8 cellular contexts compared by ENCODE assay signal in genomic region chr17:83080641-83081560, GRCh38.
A peak's percentile ranks its signal among the peaks of the same experiment; 100 is the strongest.
DNase-seq lines count a peak whose midpoint lies in the region; ATAC-seq and TF ChIP-seq lines count a peak whose summit lies in the region.

No MANE protein-coding gene starts in this region.

- no peak for TF ChIP-seq CTCF in fibroblast of pulmonary artery (IDR thresholded peaks at IDR 0.05; ENCODE audit: low read length, missing control alignments)
- peak; percentile 19 for TF ChIP-seq CTCF in neutrophil (IDR thresholded peaks at IDR 0.05)

- H3K27me3 ChIP-seq in neutrophil = peaks cover 87% of the 10 kb centered on the region

- H3K36me3 ChIP-seq in neutrophil = peaks cover 7% of the 10 kb centered on the region

- peaks cover 27 to 30% of the 10 kb centered on the region in 2 experiments for H3K4me1 ChIP-seq in neutrophil (ENCODE audit: control insufficient read depth in 1 of 2, insufficient read depth in 1 of 2, low read depth in 1 of 2, low read length in 1 of 2)

- no peaks in the 10 kb centered on the region for H3K9me3 ChIP-seq in neutrophil

- DNase-seq in AG20443 (ENCODE audit: low spot score) = peak; percentile 69
- DNase-seq in activated T-cell treated with anti-CD3 and anti-CD28 coated beads for 4 hours = peak; percentile 53
- DNase-seq in fibroblast of pulmonary artery (ENCODE audit: low read depth) = peak; percentile 35
- DNase-seq in COLO829 (ENCODE audit: low spot score) = no peak
- DNase-seq in NOMO-1 treated with DMSO at 0.1 percent for 48 hours (lab: John Stamatoyannopoulos, UW; ENCODE audit: unreplicated experiment) = no peak

- H3K4me3 ChIP-seq in fibroblast of pulmonary artery (replicated peaks; ENCODE audit: low read depth, low read length) (peak overlapping the region; percentile 59), neutrophil (ENCODE audit: low read depth in 1 of 2, low read length in 1 of 2) (peak overlapping the region; percentile 70 to 72)

- ATAC-seq in HG02759 (IDR thresholded peaks at IDR 0.05; ENCODE audit: unreplicated experiment) = peak; percentile 32
- ATAC-seq in GM21528 (IDR thresholded peaks at IDR 0.05; ENCODE audit: low FRiP score, unreplicated experiment) = no peak

- H3K27ac ChIP-seq in neutrophil = peak overlapping the region; percentile 78

Comparison
In these comparisons a context has a peak if more than half of its experiments do, and no peak if none do; other contexts are left out.
1. DNase-seq: peak in AG20443 (single experiment), activated T-cell treated with anti-CD3 and anti-CD28 coated beads for 4 hours (single experiment) and fibroblast of pulmonary artery (single experiment); none in COLO829 (single experiment) and NOMO-1 treated with DMSO at 0.1 percent for 48 hours (single experiment).